Comparison of ENCODE assay signal across 13 cellular contexts in the genomic region with DNA sequence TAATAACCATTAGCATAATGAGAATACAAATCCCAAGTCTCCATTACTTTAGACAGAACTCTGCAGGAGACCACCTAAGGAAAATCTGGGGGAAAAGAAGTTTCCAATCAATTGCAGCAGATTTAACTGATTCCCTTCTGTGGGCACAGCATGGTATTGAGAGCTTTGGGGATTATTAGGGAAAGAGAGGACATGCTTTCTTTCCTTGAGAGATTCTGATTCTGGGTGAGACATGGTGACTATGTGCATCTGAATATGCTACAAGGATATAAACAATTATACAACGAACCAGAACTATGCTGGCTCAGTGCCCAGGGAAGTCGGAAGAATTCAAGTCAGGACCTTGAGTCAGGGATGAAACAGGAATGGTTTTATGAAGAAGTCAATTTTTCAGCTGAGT.
DNase-seq lines count a peak whose midpoint lies in the region; ATAC-seq and TF ChIP-seq lines count a peak whose summit lies in the region.
"Had no signal": no experiment of that assay in that cellular context is flagged by ENCODE, and none has a peak within 500 bp of the region (broad histone marks: within the 10 kb centered on the region; RNA-seq: fewer than 3 reads in every experiment).

No MANE protein-coding gene starts in this region.

- H3K9ac ChIP-seq in skeletal muscle satellite cell (ENCODE audit: low read depth, low read length) = no peak overlapping the region

- no peak for TF ChIP-seq EP300 in gastroesophageal sphincter (IDR thresholded peaks at IDR 0.05)

- WGBS in gastroesophageal sphincter (ENCODE audit: low coverage in 1 of 2), 2 donors = 4 to 13% methylated on average over 2 of the region's 2 CpGs

- H3K36me3 Mint-ChIP-seq in CD14-positive monocyte = peaks cover 0 to 7% of the 10 kb centered on the region in 2 donors
- H3K36me3 Mint-ChIP-seq: immature natural killer cell had no signal

- no peaks in the 10 kb centered on the region for H3K27me3 Mint-ChIP-seq in CD14-positive monocyte (ENCODE audit: low read depth in 3 of 3)

- H3K27me3 ChIP-seq in gastroesophageal sphincter (no peaks in the 10 kb centered on the region), skeletal muscle satellite cell (ENCODE audit: control insufficient read depth, insufficient read depth, low read length) (no peaks in the 10 kb centered on the region)
- H3K27me3 ChIP-seq: vagina had no signal

- TF ChIP-seq CTCF in gastroesophageal sphincter (IDR thresholded peaks at IDR 0.05) (no peak), CD14-positive monocyte (IDR thresholded peaks at IDR 0.05) (no peak)

- H3K27ac Mint-ChIP-seq in CD14-positive monocyte = no peak overlapping the region
- H3K27ac Mint-ChIP-seq: immature natural killer cell had no signal

- H3K4me2 ChIP-seq in skeletal muscle satellite cell (ENCODE audit: low read length) = peak overlapping the region; percentile 19

- H3K4me3 Mint-ChIP-seq in CD14-positive monocyte = no peak overlapping the region
- H3K4me3 Mint-ChIP-seq: immature natural killer cell had no signal

- H3K9me3 ChIP-seq in gastroesophageal sphincter (no peaks in the 10 kb centered on the region), skeletal muscle satellite cell (replicated peaks; ENCODE audit: low read length) (no peaks in the 10 kb centered on the region)

- H3K4me3 ChIP-seq in gastroesophageal sphincter (no peak overlapping the region), skeletal muscle satellite cell (ENCODE audit: low read length) (no peak overlapping the region)
- H3K4me3 ChIP-seq: vagina had no signal

- no peak for ATAC-seq in gastroesophageal sphincter
- ATAC-seq in HG02973 (IDR thresholded peaks at IDR 0.05; ENCODE audit: unreplicated experiment) = no peak
- ATAC-seq: HCT116 had no signal

- no peak for TF ChIP-seq POLR2A in gastroesophageal sphincter (IDR thresholded peaks at IDR 0.05)

- H3K4me1 ChIP-seq in gastroesophageal sphincter (peaks cover 3 to 28% (median 6%) of the 10 kb centered on the region in 3 donors), skeletal muscle satellite cell (ENCODE audit: control insufficient read depth, insufficient read depth, low read length) (peaks cover 12% of the 10 kb centered on the region)
- H3K4me1 ChIP-seq: vagina had no signal

- peak overlapping the region in 3 of 4 donors; percentile 18 to 36 (median 31) for H3K27ac ChIP-seq in gastroesophageal sphincter
- H3K27ac ChIP-seq: vagina had no signal

- no peaks in the 10 kb centered on the region for H3K4me1 Mint-ChIP-seq in CD14-positive monocyte
- H3K4me1 Mint-ChIP-seq: immature natural killer cell had no signal

- H3K9me3 Mint-ChIP-seq in CD14-positive monocyte = peaks cover 0 to 15% (median 10%) of the 10 kb centered on the region in 7 donors

- intact Hi-C loops in CD14-positive monocyte (cut with micrococcal nuclease) = no loop called here

- H3K36me3 ChIP-seq in gastroesophageal sphincter (no peaks in the 10 kb centered on the region), skeletal muscle satellite cell (ENCODE audit: insufficient read depth, low read length) (no peaks in the 10 kb centered on the region)
- H3K36me3 ChIP-seq: vagina had no signal

- DNase-seq in H4 (ENCODE audit: low spot score) (peak; percentile 50), amniotic epithelial cell (ENCODE audit: low read depth) (peak; percentile 92), UCSD-AML1 (lab: John Stamatoyannopoulos, UW; ENCODE audit: unreplicated experiment) (no peak), CD14-positive monocyte (ENCODE audit: low spot score) (no peak)
- no peak for DNase-seq in activated CD4-positive, alpha-beta T cell treated with anti-CD3 and anti-CD28 coated beads, Interleukin-2, amount 50 U/mL, for 1 hour
- DNase-seq: immature natural killer cell, NCI-H1105 treated with DMSO at 0.1 percent for 48 hours, posterior cingulate gyrus had no signal

Comparison
In these comparisons a context has a peak if more than half of its experiments do, and no peak if none do; other contexts are left out.
1. DNase-seq: peak in H4 (single experiment) and amniotic epithelial cell (single experiment); none in activated CD4-positive, alpha-beta T cell treated with anti-CD3 and anti-CD28 coated beads, Interleukin-2, amount 50 U/mL, for 1 hour (single experiment), UCSD-AML1 (single experiment) and CD14-positive monocyte (single experiment).